ENCODE assay signal across 1 cellular context in the genomic region with DNA sequence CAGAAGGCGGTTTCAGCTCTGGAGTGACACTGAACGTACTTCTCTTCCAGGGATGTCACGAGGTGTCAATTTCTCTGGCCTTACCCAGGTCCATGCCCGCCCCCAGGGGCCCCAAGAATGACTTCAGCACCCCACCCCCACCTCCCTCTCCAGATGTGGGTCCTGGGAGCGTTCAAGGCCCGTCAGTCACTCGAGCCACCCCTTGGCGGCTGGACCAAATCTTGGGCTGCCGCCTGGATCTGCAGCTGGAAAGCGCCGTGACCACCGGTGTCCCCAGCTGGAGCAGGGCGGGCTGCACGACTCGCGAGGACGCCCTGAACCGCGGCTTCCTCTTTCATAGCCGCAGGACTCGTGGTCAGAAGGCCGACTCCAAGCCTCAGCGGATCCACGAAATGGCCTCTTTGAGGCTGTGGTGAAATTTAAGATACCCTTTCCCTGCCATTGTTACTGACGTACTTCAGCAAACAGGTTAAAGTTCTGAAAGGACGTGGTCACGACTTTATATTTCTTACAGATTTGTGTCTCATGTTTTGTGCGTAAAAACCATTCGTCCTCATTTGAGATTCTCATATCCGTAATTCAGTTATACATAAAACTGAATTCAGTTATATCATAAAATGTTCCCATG.
TF ChIP-seq lines count a peak whose summit lies in the region.

No MANE protein-coding gene starts in this region.

TF ChIP-seq in HepG2, 621 proteins besides CTCF, POLR2A, EP300 and RAD21 (continued from another document):
- TF ChIP-seq, protein P1, sequence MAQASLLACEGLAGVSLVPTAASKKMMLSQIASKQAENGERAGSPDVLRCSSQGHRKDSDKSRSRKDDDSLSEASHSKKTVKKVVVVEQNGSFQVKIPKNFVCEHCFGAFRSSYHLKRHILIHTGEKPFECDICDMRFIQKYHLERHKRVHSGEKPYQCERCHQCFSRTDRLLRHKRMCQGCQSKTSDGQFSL (CRISPR knock-in tag; IDR thresholded peaks at IDR 0.05): no peak
- no peak for TF ChIP-seq CBX1 (IDR thresholded peaks at IDR 0.05; ENCODE audit: low read depth)
